36 cellular contexts compared by ENCODE assay signal in genomic region chr2:40499437-40499836, GRCh38. TPM values are rescaled to one million over a fixed set of nuclear protein-coding genes. Genes with fewer than 3 reads are reported as not detected.
A peak's percentile ranks its signal among the peaks of the same experiment; 100 is the strongest.
DNase-seq lines count a peak whose midpoint lies in the region; ATAC-seq, FAIRE-seq and TF ChIP-seq lines count a peak whose summit lies in the region.
"Had no signal": no experiment of that assay in that cellular context is flagged by ENCODE, and none has a peak within 500 bp of the region (broad histone marks: within the 10 kb centered on the region; RNA-seq: fewer than 3 reads in every experiment).

No MANE protein-coding gene starts in this region.

- H3K4me3 ChIP-seq in cardiac muscle cell (no peak overlapping the region), left ventricle myocardium inferior (peak overlapping the region; percentile 7)
- H3K4me3 ChIP-seq: A549; BLaER1; BLaER1 treated with 17β-estradiol and CSF1 and Interleukin-3, amounts not matched to agents 10 nM and 100 nM had no signal

- H3K27me3 ChIP-seq in cardiac muscle cell (no peaks in the 10 kb centered on the region), left ventricle myocardium inferior (ENCODE audit: low read depth) (no peaks in the 10 kb centered on the region)
- H3K27me3 ChIP-seq: BE2C; BLaER1; BLaER1 treated with 17β-estradiol and CSF1 and Interleukin-3, amounts not matched to agents 10 nM and 100 nM had no signal

- peaks cover 5% of the 10 kb centered on the region for H3K36me3 ChIP-seq in cardiac muscle cell
- no peaks in the 10 kb centered on the region for H3K36me3 ChIP-seq in left ventricle myocardium inferior
- H3K36me3 ChIP-seq: BE2C; BLaER1; BLaER1 treated with 17β-estradiol and CSF1 and Interleukin-3, amounts not matched to agents 10 nM and 100 nM had no signal

- no peak for TF ChIP-seq CTCF in cardiac muscle cell (IDR thresholded peaks at IDR 0.05; ENCODE audit: low read depth, low read length)
- TF ChIP-seq CTCF in left ventricle myocardium inferior (IDR thresholded peaks at IDR 0.05; ENCODE audit: borderline replicate concordance) = no peak

- no peak for DNase-seq in cardiac muscle cell (ENCODE audit: low read depth in 1 of 2, low spot score in 1 of 2)
- no peak for DNase-seq in Right ventricle myocardium inferior (ENCODE audit: missing footprints)
- DNase-seq in left ventricle myocardium inferior = no peak
- no peak for DNase-seq in left cardiac atrium
- DNase-seq in left ventricle myocardium superior = no peak
- DNase-seq in cardiac septum (ENCODE audit: low spot score) = no peak
- no peak for DNase-seq in HTR-8/SVneo (ENCODE audit: insufficient read length, low spot score)
- no peak for DNase-seq in activated CD4-positive, alpha-beta T cell treated with anti-CD3 and anti-CD28 coated beads for 48 hours
- DNase-seq: 8988T; ACHN; AML-193; BE2C; C1 segment of cervical spinal cord; Caco-2; Calu3; CD4-positive, alpha-beta memory T cell; CD4-positive, alpha-beta T cell; CD4-positive, CD25-positive, alpha-beta regulatory T cell; CD8-positive, alpha-beta memory T cell; CD8-positive, alpha-beta T cell; COR-L47; DMS 273 treated with DMSO at 0.1 percent for 48 hours; DMS153; DMS53; DMS79; DMS79 treated with DMSO at 0.1 percent for 48 hours; DND-41; EL had no signal

- H3K27ac ChIP-seq in cardiac muscle cell = peak overlapping the region; percentile 71
- H3K27ac ChIP-seq in left ventricle myocardium inferior (replicated peaks) = no peak overlapping the region
- H3K27ac ChIP-seq: 22Rv1; A549; BLaER1; BLaER1 treated with 17β-estradiol and CSF1 and Interleukin-3, amounts not matched to agents 10 nM and 100 nM; C4-2B had no signal

- peak; percentile 31 for FAIRE-seq in HTR-8/SVneo (lab: Jason Lieb, UNC)
- FAIRE-seq: A204.1, D721Med had no signal

- intact Hi-C loops in Right ventricle myocardium inferior (cut with DNase I) (no loop called here), left ventricle myocardium inferior (cut with micrococcal nuclease) (no loop called here), left cardiac atrium (cut with DNase I) (no loop called here), left ventricle myocardium superior (cut with micrococcal nuclease) (no loop called here), cardiac septum (cut with DNase I) (no loop called here)

- H3K4me1 ChIP-seq in cardiac muscle cell (ENCODE audit: low read depth) = peaks cover 51% of the 10 kb centered on the region
- peaks cover 75% of the 10 kb centered on the region for H3K4me1 ChIP-seq in left ventricle myocardium inferior
- H3K4me1 ChIP-seq: A549, Caco-2 had no signal

- H3K9me3 ChIP-seq in cardiac muscle cell (ENCODE audit: low read depth) (no peaks in the 10 kb centered on the region), left ventricle myocardium inferior (replicated peaks) (no peaks in the 10 kb centered on the region)
- H3K9me3 ChIP-seq: A549; BE2C; BLaER1; BLaER1 treated with 17β-estradiol and CSF1 and Interleukin-3, amounts not matched to agents 10 nM and 100 nM; Caco-2 had no signal

- ATAC-seq in Right ventricle myocardium inferior (no peak), left cardiac atrium (no peak), left ventricle myocardium superior (peak; percentile 47)
- ATAC-seq: A549; CD8-positive, alpha-beta T cell had no signal

RNA-seq across cellular contexts. Expression of gene SLC8A1, which starts 47.5 kb away (rescaled TPM):
- total RNA-seq in cardiac muscle cell (492 and 682 TPM in 2 replicates), Right ventricle myocardium inferior (999 TPM), left ventricle myocardium inferior (990 TPM), left cardiac atrium (100 to 1,000 TPM; 590 to 696 TPM), left ventricle myocardium superior (1,122 TPM), cardiac septum (906 TPM)
- polyA plus RNA-seq in cardiac muscle cell = 103 and 173 TPM in 2 replicates
- total RNA-seq: A673; CD4-positive, CD25-positive, alpha-beta regulatory T cell; CD8-positive, alpha-beta T cell had no signal
- polyA plus RNA-seq: CD4-positive, alpha-beta memory T cell; CD8-positive, alpha-beta memory T cell had no signal
